ENCODE assay signal across 1 cellular context in genomic region chr22:22002526-22003055, GRCh38.
A peak's percentile ranks its signal among the peaks of the same experiment; 100 is the strongest.
TF ChIP-seq lines count a peak whose summit lies in the region.

No MANE protein-coding gene starts in this region.

TF ChIP-seq in K562, 482 proteins besides CTCF, POLR2A, EP300 and RAD21 (continued from another document):
- peak; percentile 65; the same call in 1 of the 2 replicates for TF ChIP-seq CUX1 (CRISPR knock-in tag; IDR thresholded peaks at IDR 0.05)
- TF ChIP-seq ZNF57 (CRISPR knock-in tag; IDR thresholded peaks at IDR 0.05): no peak
- no peak for TF ChIP-seq MEF2A (IDR thresholded peaks at IDR 0.05; ENCODE audit: control insufficient read depth, low read depth, low read length)
- TF ChIP-seq KLF13 (tag; IDR thresholded peaks at IDR 0.05; ENCODE audit: borderline replicate concordance, low read depth): no peak
- no peak for TF ChIP-seq SMAD4 (CRISPR knock-in tag; conservative IDR thresholded peaks at IDR 0.05)
- TF ChIP-seq CREBBP (IDR thresholded peaks at IDR 0.05; ENCODE audit: low read depth, low read length): no peak
- TF ChIP-seq ADNP (tag; IDR thresholded peaks at IDR 0.05): 0 out of 2 replicates have a peak, but pooled peaks have one; percentile 45
- TF ChIP-seq ZNF707 (CRISPR knock-in tag; conservative IDR thresholded peaks at IDR 0.05): no peak
- peak; percentile 69 for TF ChIP-seq TCF3 (CRISPR knock-in tag; IDR thresholded peaks at IDR 0.05)
- TF ChIP-seq XRCC3 (IDR thresholded peaks at IDR 0.05): no peak
- TF ChIP-seq ZNF639 (CRISPR knock-in tag; conservative IDR thresholded peaks at IDR 0.05 in 1 of 2, IDR thresholded peaks at IDR 0.05 in 1 of 2): 0 out of 4 replicates have a peak, but pooled peaks of 1 of the 2 experiments have one; percentile 23
- no peak for TF ChIP-seq MECOM (CRISPR knock-in tag; IDR thresholded peaks at IDR 0.05)
- no peak for TF ChIP-seq CEBPG (CRISPR knock-in tag; IDR thresholded peaks at IDR 0.05)
- no peak for TF ChIP-seq CEBPG (tag; conservative IDR thresholded peaks at IDR 0.05 in 1 of 2, IDR thresholded peaks at IDR 0.05 in 1 of 2)
- TF ChIP-seq ZNF121 (CRISPR knock-in tag; conservative IDR thresholded peaks at IDR 0.05): no peak
- 0 out of 2 replicates have a peak, but pooled peaks have one; percentile 7 for TF ChIP-seq PML (IDR thresholded peaks at IDR 0.05; ENCODE audit: low read length)
- no peak for TF ChIP-seq JUN (IDR thresholded peaks at IDR 0.05; ENCODE audit: borderline replicate concordance, low read depth, low read length)
- no peak for TF ChIP-seq JUN (CRISPR knock-in tag; IDR thresholded peaks at IDR 0.05; ENCODE audit: borderline replicate concordance)
- TF ChIP-seq PCBP1 (IDR thresholded peaks at IDR 0.05; ENCODE audit: low read depth, low read length, poor library complexity, severe bottlenecking): no peak
- TF ChIP-seq ZZZ3 (IDR thresholded peaks at IDR 0.05): no peak
- no peak for TF ChIP-seq ZNF398 (CRISPR knock-in tag; IDR thresholded peaks at IDR 0.05)
- TF ChIP-seq GATAD2A (IDR thresholded peaks at IDR 0.05): no peak
- no peak for TF ChIP-seq MYNN (IDR thresholded peaks at IDR 0.05)
- TF ChIP-seq MYNN (CRISPR knock-in tag; IDR thresholded peaks at IDR 0.05): peak; percentile 57; the same call in 1 of the 2 replicates
- TF ChIP-seq ZNF318 (IDR thresholded peaks at IDR 0.05; ENCODE audit: borderline replicate concordance in 1 of 2, low read depth in 1 of 2): no peak
- TF ChIP-seq CEBPZ (IDR thresholded peaks at IDR 0.05; ENCODE audit: borderline replicate concordance, low read depth, low read length): no peak
- TF ChIP-seq ZNF699 (CRISPR knock-in tag; IDR thresholded peaks at IDR 0.05; ENCODE audit: insufficient replicate concordance): no peak
